In genomic region chr10:110355922-110356627, GRCh38 we compare ENCODE assay signal across 8 cellular contexts. TPM values are rescaled to one million over a fixed set of nuclear protein-coding genes. Genes with fewer than 3 reads are reported as not detected.
DNase-seq lines count a peak whose midpoint lies in the region; ATAC-seq and TF ChIP-seq lines count a peak whose summit lies in the region.

No MANE protein-coding gene starts in this region.

- H3K36me3 Mint-ChIP-seq in HFFc6 (ENCODE audit: low read depth), result peaks cover 4% of the 10 kb centered on the region; the same call in 1 of the 2 replicates

- H3K9me3 ChIP-seq in Panc1 (ENCODE audit: control insufficient read depth, insufficient read depth, low read depth, low read length) (no peaks in the 10 kb centered on the region), HAP-1 (no peaks in the 10 kb centered on the region)

- intact Hi-C loops in Panc1 (cut with micrococcal nuclease; ENCODE audit: unreplicated experiment), result no loop called here

- H3K4me1 Mint-ChIP-seq in HFFc6 (ENCODE audit: low read depth), result peaks cover 92% of the 10 kb centered on the region

- POLR2A ChIA-PET in Panc1 (lab: Charles Lee), result interaction anchor here (0.7 kb wide), 1 partner anchor 40 kb away, joined by 3 read pairs; no protein-coding TSS in a partner anchor

- no peak overlapping the region for H3K4me3 Mint-ChIP-seq in HFFc6

- no peak for TF ChIP-seq CTCF in HFFc6 (IDR thresholded peaks at IDR 0.05)
- no peak for TF ChIP-seq CTCF in Panc1 (IDR thresholded peaks at IDR 0.05)
- no peak for TF ChIP-seq CTCF in foreskin keratinocyte (conservative IDR thresholded peaks at IDR 0.05)
- TF ChIP-seq CTCF in GM20000 (IDR thresholded peaks at IDR 0.05; ENCODE audit: extremely low read depth, missing control alignments), result no peak

- peaks cover 26% of the 10 kb centered on the region for H3K4me1 ChIP-seq in Panc1 (ENCODE audit: control insufficient read depth, insufficient read depth, low read length)
- peaks cover 37% of the 10 kb centered on the region for H3K4me1 ChIP-seq in foreskin keratinocyte
- H3K4me1 ChIP-seq in HAP-1, result no peaks in the 10 kb centered on the region

- TF ChIP-seq POLR2A in GM18505 (IDR thresholded peaks at IDR 0.05; ENCODE audit: borderline replicate concordance, extremely low read depth, insufficient read depth, insufficient read length), result peak; percentile 47

- H3K27ac ChIP-seq in Panc1 (ENCODE audit: low read length) (0 out of 2 replicates have a peak overlapping the region, but pooled peaks have one; percentile 19), foreskin keratinocyte (peak overlapping the region; percentile 67)

- DNase-seq in HFFc6, result no peak
- DNase-seq in Panc1 (ENCODE audit: low read depth, low spot score), result no peak
- DNase-seq in foreskin keratinocyte, result no peak
- no peak for DNase-seq in HAP-1 (ENCODE audit: low spot score in 2 of 2)
- no peak for DNase-seq in GM20000 (ENCODE audit: low spot score)
- DNase-seq in NCI-H1930 (lab: John Stamatoyannopoulos, UW), result no peak
- no peak for DNase-seq in effector CD8-positive, alpha-beta T cell (lab: John Stamatoyannopoulos, UW)

- CTCF ChIA-PET in Panc1 (lab: Charles Lee), result interaction anchor here (0.6 kb wide), 1 partner anchor 305 kb away, joined by 5 read pairs; no protein-coding TSS in a partner anchor

- H3K36me3 ChIP-seq in Panc1 (ENCODE audit: control insufficient read depth, insufficient read depth, low read length) (no peaks in the 10 kb centered on the region), HAP-1 (replicated peaks) (no peaks in the 10 kb centered on the region)

- no peaks in the 10 kb centered on the region for H3K9me3 Mint-ChIP-seq in HFFc6

- ATAC-seq in GM18505 (IDR thresholded peaks at IDR 0.05; ENCODE audit: unreplicated experiment), result peak; percentile 24
- no peak for ATAC-seq in Panc1
- ATAC-seq in foreskin keratinocyte, result no peak

- H3K4me3 ChIP-seq in Panc1 (ENCODE audit: low read depth in 2 of 2, low read length in 2 of 2), result peak overlapping the region; percentile 3 to 38; a peak in 2 of 4 replicates
- no peak overlapping the region for H3K4me3 ChIP-seq in HAP-1

- no peaks in the 10 kb centered on the region; the same call in 1 of the 2 replicates for H3K27me3 Mint-ChIP-seq in HFFc6 (ENCODE audit: insufficient read depth)

- no TSS peak for BruUV-seq in Panc1 (replicated peaks; lab: Mats Ljungman, UMichigan)

- in situ Hi-C loops in Panc1 (cut with HindIII; ENCODE audit: low pct_unique_long_range_greater_than_20kb, low sequenced_read_pairs), result no loop called here
- in situ Hi-C loops in HAP-1 (cut with MboI; ENCODE audit: low sequenced_read_pairs), result loop anchor here (25.0 kb wide), 1 partner anchor 181 kb away; no protein-coding TSS in a partner anchor

- peak overlapping the region; percentile 94 for H3K27ac Mint-ChIP-seq in HFFc6

- no peaks in the 10 kb centered on the region for H3K27me3 ChIP-seq in Panc1 (ENCODE audit: control insufficient read depth, insufficient read depth, low read length)
- no peaks in the 10 kb centered on the region for H3K27me3 ChIP-seq in foreskin keratinocyte
- no peaks in the 10 kb centered on the region for H3K27me3 ChIP-seq in HAP-1 (ENCODE audit: low read depth)

RNA-seq across cellular contexts. Expression of gene SMNDC1, which starts 51.4 kb away (rescaled TPM):
- 10 to 100 TPM; 31.5 to 37.5 (median 34.8) TPM for total RNA-seq in HFFc6 (2021; fragmentation: NEBNext Ultra II Directional; extraction: Animal tissue kit (Norgen Biotek cat#: 25700))
- total RNA-seq in Panc1 (2021; ENCODE audit: unreplicated experiment) (62.2 TPM), foreskin keratinocyte (15.3 and 17.5 TPM in 2 replicates)
- polyA plus RNA-seq in Panc1 (2012; ENCODE audit: insufficient read length), result 51.6 TPM
- 14.3 and 18.1 TPM in 2 replicates for polyA plus RNA-seq in foreskin keratinocyte
